12 cellular contexts compared by ENCODE assay signal in the genomic region with DNA sequence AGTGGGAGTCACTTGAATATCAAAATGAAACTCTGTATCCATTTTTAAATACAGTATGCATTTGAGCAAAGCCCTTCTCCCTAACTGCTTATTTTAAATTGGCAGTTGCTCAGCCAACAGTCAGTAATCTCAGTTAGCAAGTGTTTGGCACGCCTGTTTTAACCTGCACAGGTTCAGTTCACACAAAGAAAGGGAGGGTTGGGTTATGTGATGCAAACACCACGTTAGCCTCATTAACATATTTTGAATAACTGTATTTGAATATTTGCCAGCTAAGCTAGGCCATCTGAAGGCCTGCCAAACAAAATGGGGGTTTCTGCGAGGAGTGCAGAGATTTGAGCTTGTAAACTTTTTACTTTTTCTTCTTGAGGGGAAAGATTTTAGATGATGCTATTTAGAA. TPM values are rescaled to one million over a fixed set of nuclear protein-coding genes. Genes with fewer than 3 reads are reported as not detected.
DNase-seq lines count a peak whose midpoint lies in the region; FAIRE-seq and TF ChIP-seq lines count a peak whose summit lies in the region.
"Had no signal": no experiment of that assay in that cellular context is flagged by ENCODE, and none has a peak within 500 bp of the region (broad histone marks: within the 10 kb centered on the region; RNA-seq: fewer than 3 reads in every experiment).

No MANE protein-coding gene starts in this region.

- no peak for DNase-seq in GM12892 (ENCODE audit: insufficient read length)
- peak; percentile 65 for DNase-seq in NCI-H2081 treated with DMSO at 0.1 percent for 48 hours (lab: John Stamatoyannopoulos, UW)
- DNase-seq in epithelial cell of esophagus (ENCODE audit: low read depth): peak; percentile 83
- no peak for DNase-seq in putamen (ENCODE audit: low spot score)
- DNase-seq in lower leg skin (ENCODE audit: low spot score in 2 of 2): no peak
- no peak for DNase-seq in NCI-H2227 (lab: John Stamatoyannopoulos, UW; ENCODE audit: unreplicated experiment)
- DNase-seq in activated CD4-positive, alpha-beta T cell treated with anti-CD3 and anti-CD28 coated beads for 1 hour: no peak
- DNase-seq: C1 segment of cervical spinal cord, ovary, upper lobe of left lung had no signal

- peak; percentile 24 for FAIRE-seq in GM12892 (lab: Jason Lieb, UNC)
- FAIRE-seq: endometrium had no signal

- TF ChIP-seq POLR2A in GM12892 (IDR thresholded peaks at IDR 0.05; ENCODE audit: low read depth, low read length): no peak
- TF ChIP-seq POLR2A in lower leg skin (IDR thresholded peaks at IDR 0.05): no peak

- TF ChIP-seq CTCF in epithelial cell of esophagus (IDR thresholded peaks at IDR 0.05; ENCODE audit: insufficient read depth, low read depth, low read length, missing control alignments): no peak
- TF ChIP-seq CTCF in neutrophil (IDR thresholded peaks at IDR 0.05): no peak
- no peak for TF ChIP-seq CTCF in lower leg skin (IDR thresholded peaks at IDR 0.05)

- H3K27me3 ChIP-seq in neutrophil: no peaks in the 10 kb centered on the region
- H3K27me3 ChIP-seq: ovary, upper lobe of left lung had no signal

- peak overlapping the region; percentile 39 for H3K27ac ChIP-seq in neutrophil
- H3K27ac ChIP-seq: ovary had no signal

- intact Hi-C loops in lower leg skin (cut with DNase I; ENCODE audit: low total_unique reads): no loop called here

- H3K9me3 ChIP-seq in neutrophil: no peaks in the 10 kb centered on the region
- H3K9me3 ChIP-seq: ovary, upper lobe of left lung had no signal

- WGBS in lower leg skin, 2 donors: 46% methylated on average over 3 of the region's 3 CpGs

- H3K4me1 ChIP-seq in neutrophil (ENCODE audit: control insufficient read depth in 1 of 2, insufficient read depth in 1 of 2, low read depth in 1 of 2, low read length in 1 of 2): peaks cover 24 to 25% of the 10 kb centered on the region in 2 experiments

- no peak overlapping the region for H3K4me3 ChIP-seq in epithelial cell of esophagus (ENCODE audit: low read length)
- no peak overlapping the region for H3K4me3 ChIP-seq in neutrophil (ENCODE audit: low read depth in 1 of 2, low read length in 1 of 2)
- H3K4me3 ChIP-seq in lower leg skin (ENCODE audit: low read depth, poor library complexity, severe bottlenecking): no peak overlapping the region
- H3K4me3 ChIP-seq: ovary, upper lobe of left lung had no signal

- H3K36me3 ChIP-seq in neutrophil: no peaks in the 10 kb centered on the region
- H3K36me3 ChIP-seq: ovary, upper lobe of left lung had no signal

RNA-seq across cellular contexts. Expression of gene GAB1, which starts 19.8 kb away (rescaled TPM):
- polyA plus RNA-seq in GM12892 (2012; ENCODE audit: missing spikeins): 1.8 TPM
- 10 to 100 TPM; 25.7 to 42.9 (median 37.3) TPM for total RNA-seq in lower leg skin

Comparison
In these comparisons a context has a peak if more than half of its experiments do, and no peak if none do; other contexts are left out.
1. DNase-seq: peak in NCI-H2081 treated with DMSO at 0.1 percent for 48 hours (single experiment) and epithelial cell of esophagus (single experiment); none in GM12892 (single experiment), putamen (single experiment), lower leg skin (0 of 2), NCI-H2227 (single experiment) and activated CD4-positive, alpha-beta T cell treated with anti-CD3 and anti-CD28 coated beads for 1 hour (single experiment).